26 cellular contexts compared by ENCODE assay signal in the genomic region with DNA sequence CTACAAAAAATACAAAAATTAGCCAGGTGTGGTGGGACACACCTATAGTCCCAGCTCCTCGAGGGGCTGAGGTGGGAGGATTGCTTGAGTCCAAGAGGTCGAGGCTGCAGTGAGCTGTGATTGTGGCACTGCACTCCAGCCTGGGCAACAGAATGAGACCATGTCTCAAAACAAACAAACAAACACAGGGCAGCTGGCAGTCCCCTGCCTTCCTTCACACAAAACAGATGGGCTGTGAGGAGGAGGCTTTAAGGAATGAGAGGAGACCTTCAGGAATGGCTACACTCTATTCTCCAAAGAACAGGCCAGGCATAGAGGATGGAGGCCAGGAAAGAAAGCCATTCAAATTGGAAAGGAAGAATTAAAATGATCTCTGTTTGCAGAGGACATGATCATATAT.
"Had no signal": no experiment of that assay in that cellular context is flagged by ENCODE, and none has a peak within 500 bp of the region (broad histone marks: within the 10 kb centered on the region; RNA-seq: fewer than 3 reads in every experiment).

No MANE protein-coding gene starts in this region.

- H3K27me3 ChIP-seq: colonic mucosa, gastrocnemius medialis, right atrium auricular region, spleen, suprapubic skin, tibial artery, upper lobe of right lung had no signal

- DNase-seq: activated CD4-positive, alpha-beta memory T cell treated with anti-CD3 and anti-CD28 coated beads, Interleukin-2, amount 10 ng/mL, durations not matched to agents 7 days and 5 days; activated CD4-positive, alpha-beta T cell treated with anti-CD3 and anti-CD28 coated beads, Interleukin-2, amount 10 ng/mL, durations not matched to agents 7 days and 5 days; activated CD8-positive, alpha-beta memory T cell treated with anti-CD3 and anti-CD28 coated beads, Interleukin-2, amount 50 U/mL, for 48 hours; activated T-cell treated with anti-CD3 and anti-CD28 coated beads, Interleukin-2, amount 50 U/mL, for 24 hours; anterior cingulate cortex; colonic mucosa; effector CD8-positive, alpha-beta T cell; gastrocnemius medialis; glutamatergic neuron; islet precursor cell; left cardiac atrium; mammary epithelial cell; midbrain; naive thymus-derived CD8-positive, alpha-beta T cell; spleen; stimulated activated naive CD4-positive, alpha-beta T cell; T-helper 9 cell; tibial artery; upper lobe of right lung had no signal

- H3K9me3 Mint-ChIP-seq: activated CD4-positive, alpha-beta memory T cell treated with anti-CD3 and anti-CD28 coated beads, Interleukin-2, amount 10 ng/mL, durations not matched to agents 7 days and 5 days; activated CD4-positive, alpha-beta T cell treated with anti-CD3 and anti-CD28 coated beads, Interleukin-2, amount 10 ng/mL, durations not matched to agents 7 days and 5 days; activated naive CD4-positive, alpha-beta T cell treated with anti-CD3 and anti-CD28 coated beads, Interleukin-2, amount 50 U/mL, for 24 hours; activated T-cell treated with anti-CD3 and anti-CD28 coated beads, Interleukin-2, amount 50 U/mL, for 24 hours; activated T-helper 2 cell treated with anti-CD3 and anti-CD28 coated beads, Interferon-gamma antibody, Interleukin-2, Interleukin-4, amounts not matched to agents 10 μg/mL and 5 μg/mL and 100 μg/mL, durations not matched to agents 14 hours and 24 hours and 36 hours; naive thymus-derived CD8-positive, alpha-beta T cell; T-helper 1 cell treated with Interleukin-12 subunit alpha and Interleukin-12 subunit beta and Interleukin-4 antibody, amounts not matched to agents 30 μg/mL and 1 μg/mL, for 36 hours had no signal

- H3K4me1 ChIP-seq: colonic mucosa, gastrocnemius medialis, right atrium auricular region, spleen, suprapubic skin, tibial artery, upper lobe of right lung had no signal

- H3K36me3 Mint-ChIP-seq: activated naive CD4-positive, alpha-beta T cell treated with anti-CD3 and anti-CD28 coated beads, Interleukin-2, amount 50 U/mL, for 24 hours; naive thymus-derived CD8-positive, alpha-beta T cell had no signal

- H3K27ac ChIP-seq: colonic mucosa, gastrocnemius medialis, right atrium auricular region, spleen, suprapubic skin, tibial artery, upper lobe of right lung, VCaP had no signal

- H3K4me1 Mint-ChIP-seq: activated CD4-positive, alpha-beta memory T cell treated with anti-CD3 and anti-CD28 coated beads, Interleukin-2, amount 10 ng/mL, durations not matched to agents 7 days and 5 days; activated CD4-positive, alpha-beta T cell treated with anti-CD3 and anti-CD28 coated beads, Interleukin-2, amount 10 ng/mL, durations not matched to agents 7 days and 5 days; activated naive CD4-positive, alpha-beta T cell treated with anti-CD3 and anti-CD28 coated beads, Interleukin-2, amount 50 U/mL, for 24 hours had no signal

- H3K27ac Mint-ChIP-seq: activated CD4-positive, alpha-beta memory T cell treated with anti-CD3 and anti-CD28 coated beads, Interleukin-2, amount 10 ng/mL, durations not matched to agents 7 days and 5 days; activated CD4-positive, alpha-beta T cell treated with anti-CD3 and anti-CD28 coated beads, Interleukin-2, amount 10 ng/mL, durations not matched to agents 7 days and 5 days; activated naive CD4-positive, alpha-beta T cell treated with anti-CD3 and anti-CD28 coated beads, Interleukin-2, amount 50 U/mL, for 24 hours; activated T-cell treated with anti-CD3 and anti-CD28 coated beads, Interleukin-2, amount 50 U/mL, for 24 hours; activated T-helper 2 cell treated with anti-CD3 and anti-CD28 coated beads, Interferon-gamma antibody, Interleukin-2, Interleukin-4, amounts not matched to agents 10 μg/mL and 5 μg/mL and 100 μg/mL, durations not matched to agents 14 hours and 24 hours and 36 hours; T-helper 1 cell treated with Interleukin-12 subunit alpha and Interleukin-12 subunit beta and Interleukin-4 antibody, amounts not matched to agents 30 μg/mL and 1 μg/mL, for 36 hours had no signal

- H3K4me3 Mint-ChIP-seq: activated CD4-positive, alpha-beta memory T cell treated with anti-CD3 and anti-CD28 coated beads, Interleukin-2, amount 10 ng/mL, durations not matched to agents 7 days and 5 days; activated CD4-positive, alpha-beta T cell treated with anti-CD3 and anti-CD28 coated beads, Interleukin-2, amount 10 ng/mL, durations not matched to agents 7 days and 5 days; activated naive CD4-positive, alpha-beta T cell treated with anti-CD3 and anti-CD28 coated beads, Interleukin-2, amount 50 U/mL, for 24 hours; activated T-cell treated with anti-CD3 and anti-CD28 coated beads, Interleukin-2, amount 50 U/mL, for 24 hours; naive thymus-derived CD8-positive, alpha-beta T cell; T-helper 1 cell treated with Interleukin-12 subunit alpha and Interleukin-12 subunit beta and Interleukin-4 antibody, amounts not matched to agents 30 μg/mL and 1 μg/mL, for 36 hours had no signal

- H3K4me3 ChIP-seq: colonic mucosa, gastrocnemius medialis, right atrium auricular region, spleen, suprapubic skin, tibial artery, upper lobe of right lung had no signal

- ATAC-seq: activated CD4-positive, CD25-positive, alpha-beta regulatory T cell treated with anti-CD3 and anti-CD28 coated beads, Interleukin-2, amount 50 U/mL, for 24 hours; gastrocnemius medialis; left cardiac atrium; naive thymus-derived CD8-positive, alpha-beta T cell had no signal

- H3K36me3 ChIP-seq: colonic mucosa, gastrocnemius medialis, right atrium auricular region, spleen, suprapubic skin, tibial artery, upper lobe of right lung had no signal

- H3K9me3 ChIP-seq: colonic mucosa, gastrocnemius medialis, right atrium auricular region, spleen, suprapubic skin, tibial artery, upper lobe of right lung had no signal
